ENCODE assay signal across 31 cellular contexts in the genomic region with DNA sequence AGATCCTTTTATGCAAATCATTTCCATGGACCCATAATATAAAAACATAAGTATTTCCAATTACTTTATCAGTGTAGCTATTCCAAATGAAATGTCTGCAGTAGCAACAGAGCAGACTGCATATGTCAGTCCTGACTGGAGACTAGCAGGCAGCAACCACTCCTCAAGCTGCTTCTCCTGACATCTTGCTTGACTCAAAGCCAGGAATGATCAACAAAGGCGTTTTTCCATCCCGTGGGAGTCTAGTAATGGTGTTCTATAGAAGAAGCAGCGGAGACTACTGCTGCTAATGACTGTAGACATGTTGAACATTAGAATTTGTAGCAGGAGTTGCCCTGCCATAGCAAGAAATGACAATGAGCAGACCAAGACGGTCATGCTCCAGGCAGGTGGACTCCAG.
"Had no signal": no experiment of that assay in that cellular context is flagged by ENCODE, and none has a peak within 500 bp of the region (broad histone marks: within the 10 kb centered on the region; RNA-seq: fewer than 3 reads in every experiment).

No MANE protein-coding gene starts in this region.

- DNase-seq: hypothalamus; immature natural killer cell; kidney; left colon; left lung; lower lobe of right lung; mammary epithelial cell; mesenchymal stem cell; naive B cell; natural killer cell; nephron progenitor cell; pancreas; posterior cingulate gyrus; retina; right cardiac atrium; stimulated activated CD4-positive, alpha-beta T cell treated with anti-CD3 and anti-CD28 coated beads, Interleukin-12 subunit alpha, Interleukin-12 subunit beta, amount 100 ng/mL, for 4 hours; stimulated activated CD4-positive, alpha-beta T cell treated with anti-CD3 and anti-CD28 coated beads, Interleukin-15, amount 100 ng/mL, for 24 hours; stimulated activated CD4-positive, alpha-beta T cell treated with anti-CD3 and anti-CD28 coated beads, Interleukin-2, amount 100 ng/mL, for 24 hours; stimulated activated CD4-positive, alpha-beta T cell treated with anti-CD3 and anti-CD28 coated beads, Interleukin-4, amount 100 ng/mL, for 1 hour; stimulated activated naive B cell treated with anti-CD40 and anti-IgM and Interleukin-4, amounts not matched to agents 10 μg/mL and 1 μg/mL and 100 μg/mL, for 72 hours; stimulated activated naive CD8-positive, alpha-beta T cell treated with anti-CD3 and anti-CD28 coated beads, Interleukin-15, Interleukin-2, amounts not matched to agents 100 U/mL and 50 U/mL, for 24 hours; stomach; testis; thyroid gland; trophoblast cell; uterus had no signal

- H3K4me1 ChIP-seq: left lung, lower lobe of right lung, pancreas, prostate gland, stomach, testis, thyroid gland, uterus had no signal

- H3K4me3 Mint-ChIP-seq: immature natural killer cell; mesothelial cell of epicardium; naive B cell; natural killer cell; nephron progenitor cell; stimulated activated naive B cell treated with anti-CD40 and anti-IgM and Interleukin-4, amounts not matched to agents 10 μg/mL and 1 μg/mL and 100 μg/mL, for 72 hours had no signal

- H3K4me3 ChIP-seq: left lung, lower lobe of right lung, pancreas, prostate gland, skin epidermis, stomach, testis, thyroid gland, uterus had no signal

- ATAC-seq: left colon; left lung; lower lobe of right lung; natural killer cell; pancreas; right cardiac atrium; sciatic nerve; stimulated activated naive B cell treated with anti-CD40 and anti-IgM and Interleukin-4, amounts not matched to agents 10 μg/mL and 1 μg/mL and 100 μg/mL, for 72 hours; stimulated activated naive CD8-positive, alpha-beta T cell treated with anti-CD3 and anti-CD28 coated beads, Interleukin-15, Interleukin-2, amounts not matched to agents 100 U/mL and 50 U/mL, for 24 hours had no signal

- H3K4me1 Mint-ChIP-seq: immature natural killer cell; mesothelial cell of epicardium; naive B cell; natural killer cell; nephron progenitor cell; stimulated activated naive B cell treated with anti-CD40 and anti-IgM and Interleukin-4, amounts not matched to agents 10 μg/mL and 1 μg/mL and 100 μg/mL, for 72 hours had no signal

- H3K27me3 ChIP-seq: left lung, pancreas, stomach, testis, thyroid gland, uterus had no signal

- FAIRE-seq: islet of Langerhans, kidney, pancreas had no signal

- H3K9me3 ChIP-seq: pancreas, prostate gland, testis, thyroid gland, uterus had no signal

- H3K27ac Mint-ChIP-seq: immature natural killer cell; mesothelial cell of epicardium; natural killer cell; nephron progenitor cell; stimulated activated naive B cell treated with anti-CD40 and anti-IgM and Interleukin-4, amounts not matched to agents 10 μg/mL and 1 μg/mL and 100 μg/mL, for 72 hours had no signal

- H3K36me3 ChIP-seq: left lung, lower lobe of right lung, pancreas, prostate gland, stomach, thyroid gland, uterus had no signal

- H3K27ac ChIP-seq: left lung, lower lobe of right lung, pancreas, prostate gland, skin epidermis, stomach, testis, thyroid gland, uterus had no signal
